ENCODE assay signal across 15 cellular contexts in the genomic region with DNA sequence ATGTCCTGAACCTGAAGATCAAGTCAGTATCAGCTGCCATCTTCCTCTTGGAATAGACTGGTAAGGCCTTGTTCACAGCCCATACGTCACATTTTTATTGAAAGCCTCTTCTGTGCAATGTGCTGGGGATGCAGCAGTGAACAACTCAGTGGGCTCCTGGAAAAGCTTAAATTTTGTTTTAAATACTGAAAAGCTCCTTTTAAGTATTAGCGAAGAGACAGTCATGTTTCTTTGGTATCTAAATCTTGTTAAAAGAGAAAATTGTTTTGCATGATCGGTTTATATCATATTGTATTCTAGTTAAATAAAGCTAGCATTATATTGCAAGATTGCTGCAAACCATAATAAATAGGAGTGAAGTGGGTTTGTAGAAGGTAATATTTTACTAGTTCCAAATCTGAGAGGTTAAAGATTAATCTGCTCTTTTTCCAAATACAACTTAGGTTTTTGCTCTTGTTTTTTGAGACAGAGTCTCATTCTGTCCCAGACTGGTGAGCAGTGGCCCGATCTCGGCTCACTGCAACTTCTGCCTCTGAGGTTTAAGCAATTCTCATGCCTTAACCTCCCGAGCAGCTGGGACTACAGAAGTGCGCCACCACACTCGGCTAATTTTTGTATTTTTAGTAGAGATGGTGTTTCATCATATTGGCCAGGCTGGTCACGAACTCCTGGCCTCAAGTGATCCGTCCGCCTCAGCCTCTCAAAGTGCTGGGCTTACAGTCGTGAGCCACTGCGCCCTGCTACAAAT. TPM values are rescaled to one million over a fixed set of nuclear protein-coding genes. Genes with fewer than 3 reads are reported as not detected.
DNase-seq lines count a peak whose midpoint lies in the region; ATAC-seq and TF ChIP-seq lines count a peak whose summit lies in the region.
"Had no signal": no experiment of that assay in that cellular context is flagged by ENCODE, and none has a peak within 500 bp of the region (broad histone marks: within the 10 kb centered on the region; RNA-seq: fewer than 3 reads in every experiment).

No MANE protein-coding gene starts in this region.

- no peak for TF ChIP-seq POLR2A in spleen (IDR thresholded peaks at IDR 0.05)

- H3K4me3 ChIP-seq in spleen = peak overlapping the region in 2 of 8 donors; percentile 39 to 80

- no peaks in the 10 kb centered on the region for H3K9me3 ChIP-seq in spleen
- H3K9me3 ChIP-seq: prostate gland had no signal

- peaks cover 64% of the 10 kb centered on the region for H3K27me3 Mint-ChIP-seq in T-helper 2 cell treated with Interferon-gamma antibody and Interleukin-4, amounts not matched to agents 5 μg/mL and 100 μg/mL, for 36 hours (ENCODE audit: low read depth)

- intact Hi-C loops in left colon (cut with DNase I, micrococcal nuclease) (no loop called here), spleen (cut with DNase I; ENCODE audit: low total_unique reads) (no loop called here)

- no peak for DNase-seq in T-helper 2 cell treated with Interferon-gamma antibody and Interleukin-4, amounts not matched to agents 5 μg/mL and 100 μg/mL, for 36 hours (ENCODE audit: low spot score)
- no peak for DNase-seq in T-helper 2 cell
- DNase-seq in SKM-1 treated with dmso at 0.1 percent for 144 hours (lab: John Stamatoyannopoulos, UW; ENCODE audit: unreplicated experiment) = peak; percentile 61
- DNase-seq in left colon = peak in 1 of 2 donors; percentile 32
- DNase-seq in spleen = no peak
- no peak for DNase-seq in amygdala (lab: John Stamatoyannopoulos, UW)
- DNase-seq in NCI-H187 treated with DMSO at 0.1 percent for 48 hours (lab: John Stamatoyannopoulos, UW) = no peak
- no peak for DNase-seq in cortex of kidney (lab: John Stamatoyannopoulos, UW)
- DNase-seq: 8988T, caudate nucleus, foreskin melanocyte, NCI-H1417 treated with DMSO at 0.1 percent for 48 hours, NCI-H446 treated with DMSO at 0.1 percent for 48 hours had no signal

- H3K4me3 Mint-ChIP-seq in T-helper 2 cell treated with Interferon-gamma antibody and Interleukin-4, amounts not matched to agents 5 μg/mL and 100 μg/mL, for 36 hours = peak overlapping the region; percentile 87

- H3K9me3 Mint-ChIP-seq in T-helper 2 cell treated with Interferon-gamma antibody and Interleukin-4, amounts not matched to agents 5 μg/mL and 100 μg/mL, for 36 hours = no peaks in the 10 kb centered on the region
- H3K9me3 Mint-ChIP-seq: activated naive CD4-positive, alpha-beta T cell treated with anti-CD3 and anti-CD28 coated beads, Interleukin-2, amount 50 U/mL, for 24 hours had no signal

- no peak overlapping the region for H3K27ac Mint-ChIP-seq in T-helper 2 cell treated with Interferon-gamma antibody and Interleukin-4, amounts not matched to agents 5 μg/mL and 100 μg/mL, for 36 hours

- no peak for TF ChIP-seq CTCF in spleen (IDR thresholded peaks at IDR 0.05 in 8 of 11, conservative IDR thresholded peaks at IDR 0.05 in 3 of 11)

- H3K4me1 Mint-ChIP-seq in T-helper 2 cell treated with Interferon-gamma antibody and Interleukin-4, amounts not matched to agents 5 μg/mL and 100 μg/mL, for 36 hours (ENCODE audit: low read depth) = peaks cover 6% of the 10 kb centered on the region

- H3K27ac ChIP-seq in spleen = peak overlapping the region in 6 of 8 donors; percentile 64 to 95 (median 74)
- H3K27ac ChIP-seq: prostate gland had no signal

- WGBS in spleen, 5 donors = 75 to 81% (median 77%) methylated on average over 13 of the region's 13 CpGs

- H3K36me3 ChIP-seq in spleen = no peaks in the 10 kb centered on the region
- H3K36me3 ChIP-seq: prostate gland had no signal

- no peaks in the 10 kb centered on the region for H3K27me3 ChIP-seq in spleen (replicated peaks in 1 of 7)

- H3K36me3 Mint-ChIP-seq in T-helper 2 cell treated with Interferon-gamma antibody and Interleukin-4, amounts not matched to agents 5 μg/mL and 100 μg/mL, for 36 hours (ENCODE audit: low read depth) = peaks cover 2% of the 10 kb centered on the region
- H3K36me3 Mint-ChIP-seq: activated naive CD4-positive, alpha-beta T cell treated with anti-CD3 and anti-CD28 coated beads, Interleukin-2, amount 50 U/mL, for 24 hours had no signal

- peaks cover 17 to 57% (median 46%) of the 10 kb centered on the region in 6 donors for H3K4me1 ChIP-seq in spleen
- H3K4me1 ChIP-seq: prostate gland had no signal

- ATAC-seq in left colon = peak; percentile 41

RNA-seq across cellular contexts. Expression of gene RMDN2, which starts 1.6 kb away (rescaled TPM):
- 10 to 100 TPM; 28.1 to 32.2 TPM for total RNA-seq in left colon
- 10 to 100 TPM; 22.1 to 57.1 (median 34.3) TPM for total RNA-seq in spleen
- 10 to 100 TPM; 10.8 to 18.3 (median 12.9) TPM for polyA plus RNA-seq in spleen
